In the genomic region with DNA sequence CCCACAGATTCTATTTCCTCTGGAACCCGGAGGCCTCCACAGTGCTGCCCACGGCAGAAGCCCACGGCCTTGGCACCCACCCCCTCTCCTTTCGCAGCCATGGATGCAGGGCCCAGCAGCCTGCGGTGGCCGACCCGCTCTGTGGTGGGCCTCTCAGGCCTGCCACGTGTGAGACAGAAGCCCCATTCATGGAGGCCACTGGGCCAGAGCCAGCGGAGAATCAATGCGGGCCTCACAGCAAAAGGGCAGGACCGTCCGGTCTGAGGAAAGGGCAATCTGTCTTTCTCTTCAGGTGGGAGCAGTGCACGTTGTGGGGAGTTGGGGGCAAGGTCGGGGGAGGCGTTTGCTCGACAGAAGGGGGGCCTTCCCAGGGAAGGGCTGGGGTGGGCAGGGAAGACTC, we compare ENCODE assay signal across 22 cellular contexts. TPM values are rescaled to one million over a fixed set of nuclear protein-coding genes. Genes with fewer than 3 reads are reported as not detected.
DNase-seq lines count a peak whose midpoint lies in the region; ATAC-seq and TF ChIP-seq lines count a peak whose summit lies in the region.
"Had no signal": no experiment of that assay in that cellular context is flagged by ENCODE, and none has a peak within 500 bp of the region (broad histone marks: within the 10 kb centered on the region; RNA-seq: fewer than 3 reads in every experiment).

No MANE protein-coding gene starts in this region.

- DNase-seq in RWPE1 (ENCODE audit: low spot score): no peak
- DNase-seq in head of caudate nucleus: peak in 34 of 42 donors; percentile 33 to 74 (median 52)
- no peak for DNase-seq in neuronal stem cell (ENCODE audit: low spot score)
- no peak for DNase-seq in central memory CD4-positive, alpha-beta T cell
- DNase-seq in NCI-H510A (lab: John Stamatoyannopoulos, UW): no peak
- no peak for DNase-seq in activated naive CD4-positive, alpha-beta T cell (lab: John Stamatoyannopoulos, UW)
- DNase-seq: DMS53, EL, GF-D8, GM23248, HCEC 1CT, Karpas-422, NCI-H1417, NCI-H1694 treated with DMSO at 0.1 percent for 48 hours, NCI-H2081 treated with DMSO at 0.1 percent for 48 hours, NCI-H2171 treated with DMSO at 0.1 percent for 48 hours, NCI-H526 treated with DMSO at 0.1 percent for 48 hours, SHP77 treated with DMSO at 0.1 percent for 48 hours, SK-N-SH had no signal

- H2BK120ac ChIP-seq in neuronal stem cell (ENCODE audit: low read depth, low read length): no peak overlapping the region

- no peak overlapping the region for H3K4ac ChIP-seq in neuronal stem cell (ENCODE audit: low read length)

- H3K27me3 ChIP-seq in BLaER1: peaks cover 38% of the 10 kb centered on the region
- peaks cover 0 to 58% (median 8%) of the 10 kb centered on the region in 3 experiments for H3K27me3 ChIP-seq in neuronal stem cell (ENCODE audit: control insufficient read depth in 3 of 3, insufficient read depth in 3 of 3, low read depth in 1 of 3, low read length in 3 of 3)

- H2BK5ac ChIP-seq in neuronal stem cell (ENCODE audit: low read length): no peak overlapping the region

- no peak overlapping the region for H2BK12ac ChIP-seq in neuronal stem cell (ENCODE audit: low read length)

- peak overlapping the region; percentile 74 for H2AK5ac ChIP-seq in neuronal stem cell (ENCODE audit: low read depth, low read length)

- no peak overlapping the region for H4K91ac ChIP-seq in neuronal stem cell (ENCODE audit: low read depth, low read length, poor library complexity)

- no peak overlapping the region for H2AFZ ChIP-seq in neuronal stem cell (ENCODE audit: low read length)
- H2AFZ ChIP-seq: GM23248 had no signal

- H3K36me3 ChIP-seq in BLaER1 (no peaks in the 10 kb centered on the region), neuronal stem cell (replicated peaks in 1 of 2; ENCODE audit: control insufficient read depth in 2 of 2, insufficient read depth in 2 of 2, low read length in 2 of 2) (no peaks in the 10 kb centered on the region)

- H3K18ac ChIP-seq in neuronal stem cell (ENCODE audit: low read length): no peak overlapping the region

- H3K4me3 ChIP-seq in BLaER1 (no peak overlapping the region), neuronal stem cell (ENCODE audit: low read length in 2 of 2) (no peak overlapping the region)
- H3K4me3 ChIP-seq: GM23248 had no signal

- no CpG with 5 or more reads among the region's 16 CpGs for WGBS in neuronal stem cell (ENCODE audit: extremely low coverage in 2 of 2, insufficient read length in 2 of 2, insufficient replicate concordance in 1 of 2), 2 donors

- CTCF ChIA-PET in RWPE1 (lab: Yijun Ruan, JAX): interaction anchor here (1.0 kb wide), 1 partner anchor 8 kb away, joined by 3 read pairs; no protein-coding TSS in a partner anchor

- ATAC-seq in GM18502 (IDR thresholded peaks at IDR 0.05; ENCODE audit: poor library complexity, unreplicated experiment): no peak

- no peak overlapping the region for H3K27ac ChIP-seq in BLaER1
- H3K27ac ChIP-seq in RWPE1: peak overlapping the region; percentile 90
- no peak overlapping the region for H3K27ac ChIP-seq in neuronal stem cell (replicated peaks; ENCODE audit: low read length)

- TF ChIP-seq CTCF in RWPE1 (conservative IDR thresholded peaks at IDR 0.05; ENCODE audit: low read depth): no peak

- no peak overlapping the region for H3K9ac ChIP-seq in BLaER1
- no peak overlapping the region for H3K9ac ChIP-seq in neuronal stem cell (ENCODE audit: low read depth, low read length, poor library complexity)
- H3K9ac ChIP-seq: GM23248, SK-N-SH had no signal

- no peak overlapping the region for H2BK15ac ChIP-seq in neuronal stem cell (ENCODE audit: low read length)

- H3K14ac ChIP-seq in neuronal stem cell (ENCODE audit: low read length): no peak overlapping the region

- H3K4me1 ChIP-seq in BLaER1 (peaks cover 89% of the 10 kb centered on the region), neuronal stem cell (ENCODE audit: control insufficient read depth in 2 of 2, insufficient read depth in 1 of 2, low read depth in 1 of 2, low read length in 2 of 2) (peaks cover 0 to 6% of the 10 kb centered on the region in 2 donors)

- intact Hi-C loops in head of caudate nucleus (cut with DNase I): no loop called here

- H3K4me2 ChIP-seq in BLaER1 (peak overlapping the region; percentile 84), neuronal stem cell (ENCODE audit: insufficient read depth, low read length, poor library complexity, severe bottlenecking) (no peak overlapping the region)
- H3K4me2 ChIP-seq: SK-N-SH had no signal

- no peaks in the 10 kb centered on the region for H4K20me1 ChIP-seq in BLaER1

- no peaks in the 10 kb centered on the region for H3K79me1 ChIP-seq in neuronal stem cell (ENCODE audit: low read depth, low read length)

- H3K23ac ChIP-seq in neuronal stem cell (ENCODE audit: low read depth, low read length, poor library complexity): no peak overlapping the region

- H3K9me3 ChIP-seq in BLaER1 (no peaks in the 10 kb centered on the region), neuronal stem cell (replicated peaks in 1 of 2; ENCODE audit: control insufficient read depth in 2 of 2, insufficient read depth in 1 of 2, low read depth in 1 of 2, low read length in 2 of 2) (no peaks in the 10 kb centered on the region)
- H3K9me3 ChIP-seq: SK-N-SH had no signal

- H4K8ac ChIP-seq in neuronal stem cell (ENCODE audit: low read depth, low read length): no peak overlapping the region

- POLR2A ChIA-PET in RWPE1 (lab: Yijun Ruan, JAX; ENCODE audit: low non-redundant PET): no interaction called here

RNA-seq across cellular contexts. Expression of a gene that starts 8.4 kb away (rescaled TPM):
- polyA plus RNA-seq in neuronal stem cell (2013, experiment 1 of 2): 19.4 TPM
- 20.0 TPM for polyA plus RNA-seq in neuronal stem cell (2013, experiment 2 of 2)

RNA-seq across cellular contexts. Expression of a gene that starts 16.0 kb away (rescaled TPM):
- 3.8 TPM for polyA plus RNA-seq in neuronal stem cell (2013, experiment 1 of 2)
- 4.3 TPM for polyA plus RNA-seq in neuronal stem cell (2013, experiment 2 of 2)
- polyA plus RNA-seq: CD14-positive monocyte had no signal

RNA-seq across cellular contexts. Expression of a gene that starts 32.9 kb away (rescaled TPM):
- 0.08 TPM for polyA plus RNA-seq in neuronal stem cell (2013, experiment 1 of 2)
- polyA plus RNA-seq in neuronal stem cell (2013, experiment 2 of 2): 0.06 TPM
- polyA plus RNA-seq: CD14-positive monocyte had no signal

RNA-seq across cellular contexts. Expression of a gene that starts 38.7 kb away (rescaled TPM):
- polyA plus RNA-seq in neuronal stem cell (2013, experiment 1 of 2): 0.49 TPM
- polyA plus RNA-seq in neuronal stem cell (2013, experiment 2 of 2): 0.48 TPM
- polyA plus RNA-seq: CD14-positive monocyte, GM23248 had no signal

Comparison
In these comparisons a context has a peak if more than half of its experiments do, and no peak if none do; other contexts are left out.
1. DNase-seq: peak in head of caudate nucleus (34 of 42); none in RWPE1 (single experiment), neuronal stem cell (single experiment), central memory CD4-positive, alpha-beta T cell (single experiment), NCI-H510A (single experiment) and activated naive CD4-positive, alpha-beta T cell (0 of 4).